Comparison of ENCODE assay signal across 1 cellular context in genomic region chr16:84819644-84820304, GRCh38.
TF ChIP-seq lines count a peak whose summit lies in the region.

Gene CRISPLD2, plus strand, starts transcription at chr16:84819985. Its CDS starts 18,511 bp downstream, at chr16:84838496.

TF ChIP-seq in WTC11, 78 proteins besides CTCF, POLR2A, EP300 and RAD21 (continued from another document):
- no peak for TF ChIP-seq ZNF425 (CRISPR knock-in tag; conservative IDR thresholded peaks at IDR 0.05)
- TF ChIP-seq ZNF219 (CRISPR knock-in tag; IDR thresholded peaks at IDR 0.05; ENCODE audit: borderline replicate concordance), result no peak
- no peak for TF ChIP-seq ZNF138 (CRISPR knock-in tag; conservative IDR thresholded peaks at IDR 0.05)
- TF ChIP-seq ZNF281 (CRISPR knock-in tag; IDR thresholded peaks at IDR 0.05), result no peak
- TF ChIP-seq ATF2 (CRISPR knock-in tag; IDR thresholded peaks at IDR 0.05; ENCODE audit: borderline replicate concordance, low read depth), result no peak
- TF ChIP-seq NFE2L1 (CRISPR knock-in tag; IDR thresholded peaks at IDR 0.05), result no peak
- no peak for TF ChIP-seq MYBL2 (CRISPR knock-in tag; IDR thresholded peaks at IDR 0.05)
- TF ChIP-seq USF2 (CRISPR knock-in tag; IDR thresholded peaks at IDR 0.05), result no peak
- no peak for TF ChIP-seq E2F1 (CRISPR knock-in tag; IDR thresholded peaks at IDR 0.05)
